Comparison of ENCODE assay signal across 11 cellular contexts in the genomic region with DNA sequence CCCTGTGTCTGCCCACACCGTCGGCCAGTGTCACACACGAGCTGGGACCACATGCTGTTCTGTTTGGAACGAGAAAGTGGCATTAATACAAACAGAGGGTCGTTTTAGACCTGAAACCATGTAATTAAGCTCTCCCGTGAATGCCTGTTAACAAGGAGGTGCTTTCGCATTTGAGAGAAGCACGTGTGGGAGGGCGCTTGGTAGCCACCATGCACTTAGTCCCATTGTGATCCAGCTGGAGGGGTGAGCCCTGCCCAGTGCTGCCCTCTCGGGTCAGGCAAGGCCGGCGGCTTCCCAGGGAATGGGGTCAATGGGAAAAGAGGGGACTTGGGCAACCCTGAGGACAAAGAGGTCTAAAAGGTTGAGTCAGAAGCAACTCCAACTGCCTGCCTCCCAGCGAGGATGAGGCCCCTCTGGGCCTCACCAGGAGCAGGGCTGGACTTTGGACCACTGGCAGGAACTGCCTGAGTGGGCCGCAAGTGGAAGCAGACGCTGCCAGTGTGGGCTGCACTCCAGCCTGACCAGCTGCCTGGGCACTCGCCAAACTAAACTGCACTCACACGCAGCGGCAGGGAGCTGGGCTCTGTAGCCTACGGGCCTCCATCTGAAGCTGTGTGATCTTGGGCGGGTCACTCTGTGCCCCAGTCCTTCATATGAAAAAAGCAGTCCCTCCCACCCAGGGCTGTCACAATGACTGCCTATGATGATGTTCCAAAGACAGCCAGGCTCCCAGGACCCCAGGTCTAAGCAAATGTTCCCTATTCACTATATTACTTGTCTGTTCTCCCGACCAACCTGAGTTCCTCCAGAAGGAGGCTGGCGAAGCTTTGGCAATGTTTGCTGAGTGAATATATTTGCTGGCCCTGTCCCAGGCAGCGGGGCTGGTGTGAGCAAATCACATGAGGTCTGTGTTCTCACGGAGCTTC.
DNase-seq lines count a peak whose midpoint lies in the region; ATAC-seq and TF ChIP-seq lines count a peak whose summit lies in the region.
"Had no signal": no experiment of that assay in that cellular context is flagged by ENCODE, and none has a peak within 500 bp of the region (broad histone marks: within the 10 kb centered on the region; RNA-seq: fewer than 3 reads in every experiment).

No MANE protein-coding gene starts in this region.

- H3K27me3 ChIP-seq in stomach (no peaks in the 10 kb centered on the region), Peyer's patch (no peaks in the 10 kb centered on the region)

- H3K4me3 ChIP-seq in stomach = no peak overlapping the region
- no peak overlapping the region for H3K4me3 ChIP-seq in Peyer's patch

- TF ChIP-seq CTCF in VCaP (conservative IDR thresholded peaks at IDR 0.05) = no peak
- TF ChIP-seq CTCF in stomach (IDR thresholded peaks at IDR 0.05) = no peak
- no peak for TF ChIP-seq CTCF in Peyer's patch (IDR thresholded peaks at IDR 0.05)

- H3K4me1 ChIP-seq in stomach (peaks cover 20 to 51% (median 32%) of the 10 kb centered on the region in 4 donors), Peyer's patch (no peaks in the 10 kb centered on the region)

- intact Hi-C loops in stomach (cut with DNase I; ENCODE audit: low total_unique reads) = no loop called here

- WGBS in stomach, 5 donors = 33 to 63% (median 48%) methylated on average over 17 to 24 of the region's 24 CpGs

- TF ChIP-seq POLR2A in stomach (IDR thresholded peaks at IDR 0.05) = no peak
- TF ChIP-seq POLR2A in Peyer's patch (IDR thresholded peaks at IDR 0.05) = no peak

- no peak for ATAC-seq in HG03175 (IDR thresholded peaks at IDR 0.05; ENCODE audit: unreplicated experiment)
- ATAC-seq: T-cell had no signal

- no peak for TF ChIP-seq EP300 in stomach (IDR thresholded peaks at IDR 0.05)

- H3K27ac ChIP-seq in VCaP (peak overlapping the region; percentile 87; the same call in 1 of the 2 replicates), stomach (peak overlapping the region; percentile 26 to 70 (median 49)), Peyer's patch (no peak overlapping the region)

- H3K9me3 ChIP-seq in stomach (peaks cover 0 to 8% (median 7%) of the 10 kb centered on the region in 4 donors), Peyer's patch (no peaks in the 10 kb centered on the region)

- H3K36me3 ChIP-seq in stomach (peaks cover 3 to 22% (median 16%) of the 10 kb centered on the region in 4 donors), Peyer's patch (no peaks in the 10 kb centered on the region)

- DNase-seq in NCI-H1105 treated with DMSO at 0.1 percent for 48 hours (lab: John Stamatoyannopoulos, UW) = peak; percentile 33
- no peak for DNase-seq in NCI-H1105 (lab: John Stamatoyannopoulos, UW)
- DNase-seq in islet precursor cell = peak; percentile 47
- DNase-seq in stomach = peak; percentile 88
- no peak for DNase-seq in Peyer's patch
- no peak for DNase-seq in foreskin melanocyte
- DNase-seq: activated T-cell treated with anti-CD3 and anti-CD28 coated beads, Interleukin-2, amount 50 U/mL, for 1 hour; NCI-H1694 treated with DMSO at 0.1 percent for 48 hours; T-cell had no signal

Comparison
In these comparisons a context has a peak if more than half of its experiments do, and no peak if none do; other contexts are left out.
1. DNase-seq: peak in NCI-H1105 treated with DMSO at 0.1 percent for 48 hours (single experiment), islet precursor cell (single experiment) and stomach (single experiment); none in NCI-H1105 (single experiment), Peyer's patch (0 of 3) and foreskin melanocyte (single experiment).
2. H3K27ac ChIP-seq: peak in VCaP (single experiment) and stomach (5 of 5); none in Peyer's patch (0 of 4).